Comparison of ENCODE assay signal across 16 cellular contexts in genomic region chr6:22056398-22056797, GRCh38.
DNase-seq lines count a peak whose midpoint lies in the region; ATAC-seq and TF ChIP-seq lines count a peak whose summit lies in the region.
"Had no signal": no experiment of that assay in that cellular context is flagged by ENCODE, and none has a peak within 500 bp of the region (broad histone marks: within the 10 kb centered on the region; RNA-seq: fewer than 3 reads in every experiment).

No MANE protein-coding gene starts in this region.

- peaks cover 34% of the 10 kb centered on the region for H3K4me1 Mint-ChIP-seq in nephron

- H3K36me3 Mint-ChIP-seq in nephron (ENCODE audit: low read depth): peaks cover 70% of the 10 kb centered on the region

- no peak for TF ChIP-seq POLR2A in esophagus muscularis mucosa (IDR thresholded peaks at IDR 0.05; ENCODE audit: low read depth)

- ATAC-seq in left ventricle myocardium superior (peak; percentile 36), esophagus mucosa (peak; percentile 88), GM19023 (IDR thresholded peaks at IDR 0.05; ENCODE audit: unreplicated experiment) (no peak), HG03442 (IDR thresholded peaks at IDR 0.05; ENCODE audit: unreplicated experiment) (no peak)
- ATAC-seq: GM12878 had no signal

- WGBS in esophagus muscularis mucosa: 85% methylated on average over 9 of the region's 9 CpGs

- DNase-seq in left ventricle myocardium superior: no peak
- no peak for DNase-seq in right atrium auricular region (ENCODE audit: low spot score)
- DNase-seq in esophagus muscularis mucosa (ENCODE audit: extremely low spot score): no peak
- DNase-seq in NCI-H1105 treated with DMSO at 0.1 percent for 48 hours (lab: John Stamatoyannopoulos, UW): no peak
- DNase-seq: C1 segment of cervical spinal cord; GDM1; KG1; NCI-H1048; NCI-H2081 treated with DMSO at 0.1 percent for 48 hours; NCI-H524 treated with DMSO at 0.1 percent for 48 hours; NK-92 treated with Interleukin-12 subunit alpha and Interleukin-12 subunit beta, amount 100 ng/mL, for 24 hours had no signal

- intact Hi-C loops in left ventricle myocardium superior (cut with micrococcal nuclease): no loop called here
- intact Hi-C loops in esophagus muscularis mucosa (cut with DNase I): no loop called here

- H3K4me3 ChIP-seq in right atrium auricular region (no peak overlapping the region), esophagus muscularis mucosa (no peak overlapping the region)
- H3K4me3 ChIP-seq: GM12878 had no signal

- H3K27ac Mint-ChIP-seq in nephron: peak overlapping the region in 2 of 3 experiments; percentile 26 to 79

- H3K36me3 ChIP-seq in right atrium auricular region (no peaks in the 10 kb centered on the region), esophagus muscularis mucosa (peaks cover 0 to 4% (median 0%) of the 10 kb centered on the region in 4 donors)

- H3K27me3 ChIP-seq in right atrium auricular region (no peaks in the 10 kb centered on the region), esophagus muscularis mucosa (no peaks in the 10 kb centered on the region)

- H3K4me3 Mint-ChIP-seq in nephron: no peak overlapping the region

- no peak for TF ChIP-seq EP300 in esophagus muscularis mucosa (IDR thresholded peaks at IDR 0.05)

- H3K4me1 ChIP-seq in right atrium auricular region (no peaks in the 10 kb centered on the region), esophagus muscularis mucosa (peaks cover 0 to 4% (median 0%) of the 10 kb centered on the region in 4 donors)

- TF ChIP-seq CTCF in right atrium auricular region (IDR thresholded peaks at IDR 0.05) (no peak), nephron (IDR thresholded peaks at IDR 0.05; ENCODE audit: unreplicated experiment in 3 of 3) (no peak), esophagus muscularis mucosa (IDR thresholded peaks at IDR 0.05) (no peak)

- H3K27me3 Mint-ChIP-seq in nephron (ENCODE audit: low read depth): no peaks in the 10 kb centered on the region

- H3K9me3 ChIP-seq in right atrium auricular region: no peaks in the 10 kb centered on the region
- H3K9me3 ChIP-seq in esophagus muscularis mucosa: no peaks in the 10 kb centered on the region

- H3K27ac ChIP-seq in right atrium auricular region (no peak overlapping the region), esophagus muscularis mucosa (replicated peaks in 1 of 4) (no peak overlapping the region)

- no peaks in the 10 kb centered on the region for H3K9me3 Mint-ChIP-seq in nephron

Comparison
In these comparisons a context has a peak if more than half of its experiments do, and no peak if none do; other contexts are left out.
1. ATAC-seq: peak in left ventricle myocardium superior (single experiment) and esophagus mucosa (single experiment); none in GM19023 (single experiment) and HG03442 (single experiment).